ENCODE assay signal across 33 cellular contexts in genomic region chr11:134267466-134267865, GRCh38. TPM values are rescaled to one million over a fixed set of nuclear protein-coding genes. Genes with fewer than 3 reads are reported as not detected.
DNase-seq lines count a peak whose midpoint lies in the region; ATAC-seq, FAIRE-seq and TF ChIP-seq lines count a peak whose summit lies in the region.
"Had no signal": no experiment of that assay in that cellular context is flagged by ENCODE, and none has a peak within 500 bp of the region (broad histone marks: within the 10 kb centered on the region; RNA-seq: fewer than 3 reads in every experiment).

No MANE protein-coding gene starts in this region.

- H3K36me3 ChIP-seq in HepG2 (replicated peaks in 1 of 2; ENCODE audit: control insufficient read depth in 1 of 2, insufficient read depth in 2 of 2, low read length in 2 of 2) (peaks cover 2 to 9% of the 10 kb centered on the region in 2 experiments; a peak in 2 of 5 replicates), right lobe of liver (peaks cover 0 to 13% (median 0%) of the 10 kb centered on the region in 4 donors), bronchial epithelial cell (ENCODE audit: control insufficient read depth, insufficient read depth, low read length) (peaks cover 1% of the 10 kb centered on the region), mesendoderm (ENCODE audit: control insufficient read depth, insufficient read depth, low read length) (no peaks in the 10 kb centered on the region), upper lobe of right lung (peaks cover 13% of the 10 kb centered on the region), colonic mucosa (no peaks in the 10 kb centered on the region)

- H4K20me1 ChIP-seq in HepG2 (ENCODE audit: insufficient read depth, low read length) = no peaks in the 10 kb centered on the region

- H3K23ac ChIP-seq in mesendoderm (ENCODE audit: low read length) = no peak overlapping the region

- H3K79me1 ChIP-seq in mesendoderm (ENCODE audit: low read length) = no peaks in the 10 kb centered on the region

- H2BK5ac ChIP-seq in mesendoderm (ENCODE audit: low read length) = no peak overlapping the region

- TF ChIP-seq POLR2A in HepG2 (IDR thresholded peaks at IDR 0.05; ENCODE audit: insufficient read depth in 1 of 2, low read depth in 2 of 2, low read length in 2 of 2) = no peak
- TF ChIP-seq POLR2A in right lobe of liver (IDR thresholded peaks at IDR 0.05) = no peak

- peaks cover 12% of the 10 kb centered on the region for H3K4me1 ChIP-seq in HepG2 (ENCODE audit: insufficient read depth, low read length)
- H3K4me1 ChIP-seq in right lobe of liver = peaks cover 0 to 4% (median 0%) of the 10 kb centered on the region in 4 donors
- H3K4me1 ChIP-seq in mesendoderm (ENCODE audit: control insufficient read depth, low read depth, low read length) = no peaks in the 10 kb centered on the region
- H3K4me1 ChIP-seq in upper lobe of right lung = peaks cover 16% of the 10 kb centered on the region
- H3K4me1 ChIP-seq in colonic mucosa = no peaks in the 10 kb centered on the region
- H3K4me1 ChIP-seq: parathyroid adenoma, vagina had no signal

- H2AK5ac ChIP-seq in mesendoderm (ENCODE audit: low read length) = no peak overlapping the region

- H3K18ac ChIP-seq in mesendoderm (ENCODE audit: low read length) = no peak overlapping the region

- no peak for TF ChIP-seq RAD21 in HepG2 (CRISPR knock-in tag; IDR thresholded peaks at IDR 0.05)

- H3K9ac ChIP-seq in HepG2 (ENCODE audit: insufficient read depth, low read depth, low read length) = no peak overlapping the region
- no peak overlapping the region for H3K9ac ChIP-seq in mesendoderm (ENCODE audit: low read length)
- H3K9ac ChIP-seq in colonic mucosa (ENCODE audit: low read depth in 2 of 2, low read length in 2 of 2) = no peak overlapping the region
- H3K9ac ChIP-seq: parathyroid adenoma had no signal

- H3K4me3 ChIP-seq in HepG2 (replicated peaks in 1 of 3; ENCODE audit: insufficient read depth in 1 of 3, low read depth in 2 of 3, low read length in 3 of 3) = no peak overlapping the region
- no peak overlapping the region for H3K4me3 ChIP-seq in right lobe of liver
- no peak overlapping the region for H3K4me3 ChIP-seq in bronchial epithelial cell (ENCODE audit: low read depth, low read length)
- no peak overlapping the region for H3K4me3 ChIP-seq in mesendoderm (ENCODE audit: low read length)
- H3K4me3 ChIP-seq in upper lobe of right lung = no peak overlapping the region
- no peak overlapping the region for H3K4me3 ChIP-seq in colonic mucosa
- H3K4me3 ChIP-seq: K562, vagina had no signal

- H3K9me3 ChIP-seq in HepG2 (ENCODE audit: low read length) = no peaks in the 10 kb centered on the region
- H3K9me3 ChIP-seq in right lobe of liver = no peaks in the 10 kb centered on the region
- H3K9me3 ChIP-seq in upper lobe of right lung = no peaks in the 10 kb centered on the region
- H3K9me3 ChIP-seq in colonic mucosa = no peaks in the 10 kb centered on the region
- H3K9me3 ChIP-seq: vagina had no signal

- DNase-seq in HepG2 (ENCODE audit: low spot score) (no peak), right lobe of liver (no peak), bronchial epithelial cell (ENCODE audit: low read depth) (peak; percentile 35), mesendoderm (no peak), upper lobe of right lung (no peak), colonic mucosa (no peak), SKM-1 treated with dmso at 0.1 percent for 144 hours (lab: John Stamatoyannopoulos, UW; ENCODE audit: unreplicated experiment) (no peak), foreskin melanocyte (no peak)
- DNase-seq: activated CD4-positive, alpha-beta T cell treated with anti-CD3 and anti-CD28 coated beads, Interleukin-2, amount 10 ng/mL, durations not matched to agents 7 days and 5 days; activated gamma-delta T cell; activated naive CD8-positive, alpha-beta T cell treated with anti-CD3 and anti-CD28 coated beads, Interleukin-2, amount 10 ng/mL, durations not matched to agents 7 days and 5 days; CD4-positive, CD25-positive, alpha-beta regulatory T cell; central memory CD4-positive, alpha-beta T cell; DMS79 treated with DMSO at 0.1 percent for 48 hours; head of caudate nucleus; kidney glomerular epithelial cell; NCI-H1105; NCI-H187; NCI-H526; nephron progenitor cell; NK-92 treated with Interleukin-12 subunit alpha and Interleukin-12 subunit beta, amount 100 ng/mL, for 24 hours; right cardiac atrium; SHP77 treated with DMSO at 0.1 percent for 48 hours; stimulated activated CD8-positive, alpha-beta memory T cell treated with anti-CD3 and anti-CD28 coated beads, Interleukin-4, amount 100 ng/mL, for 48 hours had no signal

- WGBS in HepG2 (ENCODE audit: low lambda C conversion rate) = 51% methylated on average over 5 of the region's 5 CpGs
- WGBS in right lobe of liver (ENCODE audit: insufficient coverage, low coverage, low lambda C conversion rate, missing lambda C conversion rate) = 89% methylated on average over 3 of the region's 5 CpGs
- WGBS in mesendoderm (ENCODE audit: extremely low coverage, insufficient coverage, low lambda C conversion rate) = no CpG with 5 or more reads among the region's 5 CpGs

- H3K27me3 ChIP-seq in HepG2 (ENCODE audit: control insufficient read depth in 1 of 2, insufficient read depth in 2 of 2, low read length in 2 of 2) (peaks cover 0 to 5% of the 10 kb centered on the region in 2 experiments; a peak in 1 of 5 replicates), right lobe of liver (no peaks in the 10 kb centered on the region), bronchial epithelial cell (ENCODE audit: control insufficient read depth, insufficient read depth, low read length) (no peaks in the 10 kb centered on the region), mesendoderm (ENCODE audit: insufficient read depth, low read length, poor library complexity) (no peaks in the 10 kb centered on the region), upper lobe of right lung (peaks cover 12% of the 10 kb centered on the region), colonic mucosa (peaks cover 6% of the 10 kb centered on the region)
- H3K27me3 ChIP-seq: vagina had no signal

- POLR2A ChIA-PET in HepG2 (lab: Yijun Ruan, JAX) = no interaction called here

- TF ChIP-seq EP300 in HepG2 (IDR thresholded peaks at IDR 0.05; ENCODE audit: low read depth in 2 of 2, low read length in 2 of 2) (no peak), HepG2 (CRISPR knock-in tag; IDR thresholded peaks at IDR 0.05; ENCODE audit: borderline replicate concordance) (no peak)

- no peak for FAIRE-seq in HepG2 (lab: Jason Lieb, UNC)
- no peak for FAIRE-seq in bronchial epithelial cell (lab: Jason Lieb, UNC)
- FAIRE-seq: A204.1, K562 had no signal

- TF ChIP-seq CTCF in HepG2 (CRISPR knock-in tag; IDR thresholded peaks at IDR 0.05) (no peak), right lobe of liver (IDR thresholded peaks at IDR 0.05) (no peak), bronchial epithelial cell (IDR thresholded peaks at IDR 0.05; ENCODE audit: insufficient read depth, low read length, severe bottlenecking) (no peak), upper lobe of right lung (IDR thresholded peaks at IDR 0.05) (no peak), colonic mucosa (IDR thresholded peaks at IDR 0.05) (no peak)

- H3K27ac ChIP-seq in HepG2 (ENCODE audit: extremely low read length, insufficient read depth, low read length) (no peak overlapping the region), right lobe of liver (no peak overlapping the region), mesendoderm (ENCODE audit: low read depth, low read length) (no peak overlapping the region), upper lobe of right lung (peak overlapping the region; percentile 59), colonic mucosa (no peak overlapping the region)
- H3K27ac ChIP-seq: parathyroid adenoma, vagina had no signal

- no peak overlapping the region for H2BK120ac ChIP-seq in mesendoderm (ENCODE audit: low read depth, low read length)

- CTCF ChIA-PET in HepG2 (lab: Yijun Ruan, JAX; ENCODE audit: low intra/inter-chr PET ratio, low total read pairs) = no interaction called here

- ATAC-seq in HepG2 (no peak), right lobe of liver (no peak), upper lobe of right lung (no peak)
- ATAC-seq: K562, Panc1 had no signal

- H4K8ac ChIP-seq in mesendoderm (ENCODE audit: low read depth, low read length) = no peak overlapping the region

- no peak overlapping the region for H2AFZ ChIP-seq in HepG2 (ENCODE audit: low read length)
- H2AFZ ChIP-seq: parathyroid adenoma had no signal

- H3K56ac ChIP-seq in mesendoderm (ENCODE audit: low read length) = peak overlapping the region; percentile 47

- no peak overlapping the region for H4K5ac ChIP-seq in mesendoderm (ENCODE audit: low read length)

- no peak overlapping the region for H3K4ac ChIP-seq in mesendoderm (ENCODE audit: low read depth, low read length)

- no peak overlapping the region for H2BK15ac ChIP-seq in mesendoderm (replicated peaks; ENCODE audit: low read depth)

- no TSS peak for BruUV-seq in HepG2 (replicated peaks; lab: Mats Ljungman, UMichigan)

- in situ Hi-C loops in HepG2 (cut with HindIII; ENCODE audit: extremely low pct_ligation_motif_present, low pct_unique_long_range_greater_than_20kb) = no loop called here

- no peaks in the 10 kb centered on the region for H3K79me2 ChIP-seq in HepG2 (ENCODE audit: insufficient read depth, low read length)
- no peaks in the 10 kb centered on the region for H3K79me2 ChIP-seq in mesendoderm (ENCODE audit: control insufficient read depth, insufficient read depth, low read length)
- H3K79me2 ChIP-seq: parathyroid adenoma had no signal

- intact Hi-C loops in HepG2 (cut with micrococcal nuclease; ENCODE audit: unreplicated experiment) (no loop called here), right lobe of liver (cut with DNase I) (no loop called here), upper lobe of right lung (cut with DNase I) (no loop called here), colonic mucosa (cut with DNase I) (no loop called here)

- no peak overlapping the region for H3K4me2 ChIP-seq in HepG2 (ENCODE audit: low read depth, low read length)
- H3K4me2 ChIP-seq in mesendoderm (ENCODE audit: low read length) = no peak overlapping the region

RNA-seq across cellular contexts. Expression of gene GLB1L3, which starts 8.7 kb away (rescaled TPM):
- total RNA-seq in HepG2 (2016; rRNA removed; fragmentation: Illumina TruSeq; extraction: Trizol) = not detected in 2 replicates
- total RNA-seq in HepG2 (2016; cell fraction: cytosol; rRNA removed; fragmentation: Illumina TruSeq; extraction: Trizol; ENCODE audit: low read depth) = not detected in 2 replicates
- total RNA-seq in HepG2 (2016; cell fraction: insoluble cytoplasmic fraction; rRNA removed; fragmentation: Illumina TruSeq; extraction: Trizol) = not detected in 2 replicates
- not detected in 2 replicates for total RNA-seq in HepG2 (2016; cell fraction: membrane; rRNA removed; fragmentation: Illumina TruSeq; extraction: Trizol)
- total RNA-seq in HepG2 (2016; cell fraction: nucleus; rRNA removed; fragmentation: Illumina TruSeq; extraction: Trizol) = not detected in 2 replicates
- not detected in 2 replicates for polyA plus RNA-seq in HepG2 (2011; rRNA removed)
- not detected in 2 replicates for polyA plus RNA-seq in HepG2 (2011; cell fraction: cytosol; rRNA removed)
- polyA plus RNA-seq in HepG2 (2011; cell fraction: nucleus; rRNA removed) = not detected in 2 replicates
- polyA plus RNA-seq in HepG2 (2012) = not detected in 2 replicates
- polyA plus RNA-seq in HepG2 (2016; cell fraction: cytosol; fragmentation: Illumina TruSeq; extraction: Trizol; ENCODE audit: low read depth) = not detected in 2 replicates
- polyA plus RNA-seq in HepG2 (2016; cell fraction: insoluble cytoplasmic fraction; fragmentation: Illumina TruSeq; extraction: Trizol; ENCODE audit: low read depth) = not detected in 2 replicates
- polyA plus RNA-seq in HepG2 (2016; cell fraction: membrane; fragmentation: Illumina TruSeq; extraction: Trizol; ENCODE audit: low read depth) = not detected in 2 replicates
- not detected in 2 replicates for polyA plus RNA-seq in HepG2 (2016; cell fraction: nucleus; fragmentation: Illumina TruSeq; extraction: Trizol; ENCODE audit: insufficient read depth, low read depth)
- polyA minus RNA-seq in HepG2 (2011; rRNA and poly(A)+ RNA removed; ENCODE audit: low replicate concordance) = not detected in 2 replicates
- not detected in 2 replicates for polyA minus RNA-seq in HepG2 (2011; cell fraction: cytosol; rRNA and poly(A)+ RNA removed)
- polyA minus RNA-seq in HepG2 (2011; cell fraction: nucleus; rRNA and poly(A)+ RNA removed) = not detected in 2 replicates
- not detected for total RNA-seq in right lobe of liver
- 1.7 and 2.1 TPM in 2 replicates for total RNA-seq in bronchial epithelial cell
- polyA plus RNA-seq in mesendoderm (2013, experiment 1 of 2) = 11.5 TPM
- 12.2 TPM for polyA plus RNA-seq in mesendoderm (2013, experiment 2 of 2)
- 0.43 TPM for total RNA-seq in upper lobe of right lung
- under 1 TPM in 1 of 2 donors, not detected in 1; 0.15 TPM for total RNA-seq in colonic mucosa
- total RNA-seq: esophagus mucosa, fibroblast of villous mesenchyme, lung microvascular endothelial cell, M059J, right cardiac atrium had no signal
- polyA plus RNA-seq: right cardiac atrium had no signal

RNA-seq across cellular contexts. Expression of gene ACAD8, which starts 14.1 kb away (rescaled TPM):
- 16.1 and 20.3 TPM in 2 replicates for total RNA-seq in HepG2 (2016; rRNA removed; fragmentation: Illumina TruSeq; extraction: Trizol)
- total RNA-seq in HepG2 (2016; cell fraction: cytosol; rRNA removed; fragmentation: Illumina TruSeq; extraction: Trizol; ENCODE audit: low read depth) = 3.4 and 4.1 TPM in 2 replicates
- total RNA-seq in HepG2 (2016; cell fraction: insoluble cytoplasmic fraction; rRNA removed; fragmentation: Illumina TruSeq; extraction: Trizol) = 17.3 and 20.9 TPM in 2 replicates
- 6.2 and 6.5 TPM in 2 replicates for total RNA-seq in HepG2 (2016; cell fraction: membrane; rRNA removed; fragmentation: Illumina TruSeq; extraction: Trizol)
- total RNA-seq in HepG2 (2016; cell fraction: nucleus; rRNA removed; fragmentation: Illumina TruSeq; extraction: Trizol) = 26.6 and 27.7 TPM in 2 replicates
- polyA plus RNA-seq in HepG2 (2011; rRNA removed) = 13.5 and 15.0 TPM in 2 replicates
- 7.3 and 8.8 TPM in 2 replicates for polyA plus RNA-seq in HepG2 (2011; cell fraction: cytosol; rRNA removed)
- 60.4 and 65.1 TPM in 2 replicates for polyA plus RNA-seq in HepG2 (2011; cell fraction: nucleus; rRNA removed)
- 9.7 and 10.7 TPM in 2 replicates for polyA plus RNA-seq in HepG2 (2012)
- 1.4 and 1.9 TPM in 2 replicates for polyA plus RNA-seq in HepG2 (2016; cell fraction: cytosol; fragmentation: Illumina TruSeq; extraction: Trizol; ENCODE audit: low read depth)
- 13.8 and 14.4 TPM in 2 replicates for polyA plus RNA-seq in HepG2 (2016; cell fraction: insoluble cytoplasmic fraction; fragmentation: Illumina TruSeq; extraction: Trizol; ENCODE audit: low read depth)
- 3.5 and 4.0 TPM in 2 replicates for polyA plus RNA-seq in HepG2 (2016; cell fraction: membrane; fragmentation: Illumina TruSeq; extraction: Trizol; ENCODE audit: low read depth)
- 54.0 and 56.7 TPM in 2 replicates for polyA plus RNA-seq in HepG2 (2016; cell fraction: nucleus; fragmentation: Illumina TruSeq; extraction: Trizol; ENCODE audit: insufficient read depth, low read depth)
- polyA minus RNA-seq in HepG2 (2011; rRNA and poly(A)+ RNA removed; ENCODE audit: low replicate concordance) = 6.4 and 13.2 TPM in 2 replicates
- polyA minus RNA-seq in HepG2 (2011; cell fraction: cytosol; rRNA and poly(A)+ RNA removed) = 4.3 and 4.6 TPM in 2 replicates
- 30.1 and 33.6 TPM in 2 replicates for polyA minus RNA-seq in HepG2 (2011; cell fraction: nucleus; rRNA and poly(A)+ RNA removed)
- 10 to 100 TPM; 19.1 to 28.3 (median 24.4) TPM for total RNA-seq in right lobe of liver
- total RNA-seq in bronchial epithelial cell = 13.3 and 17.9 TPM in 2 replicates
- polyA plus RNA-seq in mesendoderm (2013, experiment 1 of 2) = 13.5 TPM
- polyA plus RNA-seq in mesendoderm (2013, experiment 2 of 2) = 14.4 TPM
- total RNA-seq in upper lobe of right lung = 44.8 TPM
- 10 to 100 TPM; 27.5 to 30.2 TPM for total RNA-seq in colonic mucosa

RNA-seq across cellular contexts. Expression of gene THYN1, which starts 14.3 kb away (rescaled TPM):
- 87.6 and 124 TPM in 2 replicates for total RNA-seq in HepG2 (2016; rRNA removed; fragmentation: Illumina TruSeq; extraction: Trizol)
- 27.7 and 28.2 TPM in 2 replicates for total RNA-seq in HepG2 (2016; cell fraction: cytosol; rRNA removed; fragmentation: Illumina TruSeq; extraction: Trizol; ENCODE audit: low read depth)
- total RNA-seq in HepG2 (2016; cell fraction: insoluble cytoplasmic fraction; rRNA removed; fragmentation: Illumina TruSeq; extraction: Trizol) = 85.6 and 131 TPM in 2 replicates
- total RNA-seq in HepG2 (2016; cell fraction: membrane; rRNA removed; fragmentation: Illumina TruSeq; extraction: Trizol) = 30.8 and 33.6 TPM in 2 replicates
- total RNA-seq in HepG2 (2016; cell fraction: nucleus; rRNA removed; fragmentation: Illumina TruSeq; extraction: Trizol) = 36.1 and 37.9 TPM in 2 replicates
- 36.1 and 42.9 TPM in 2 replicates for polyA plus RNA-seq in HepG2 (2011; rRNA removed)
- polyA plus RNA-seq in HepG2 (2011; cell fraction: cytosol; rRNA removed) = 26.4 and 34.6 TPM in 2 replicates
- polyA plus RNA-seq in HepG2 (2011; cell fraction: nucleus; rRNA removed) = 36.2 and 44.1 TPM in 2 replicates
- polyA plus RNA-seq in HepG2 (2012) = 37.8 and 41.8 TPM in 2 replicates
- polyA plus RNA-seq in HepG2 (2016; cell fraction: cytosol; fragmentation: Illumina TruSeq; extraction: Trizol; ENCODE audit: low read depth) = 16.9 and 21.6 TPM in 2 replicates
- 112 and 113 TPM in 2 replicates for polyA plus RNA-seq in HepG2 (2016; cell fraction: insoluble cytoplasmic fraction; fragmentation: Illumina TruSeq; extraction: Trizol; ENCODE audit: low read depth)
- 19.0 and 24.5 TPM in 2 replicates for polyA plus RNA-seq in HepG2 (2016; cell fraction: membrane; fragmentation: Illumina TruSeq; extraction: Trizol; ENCODE audit: low read depth)
- 55.9 and 59.2 TPM in 2 replicates for polyA plus RNA-seq in HepG2 (2016; cell fraction: nucleus; fragmentation: Illumina TruSeq; extraction: Trizol; ENCODE audit: insufficient read depth, low read depth)
- polyA minus RNA-seq in HepG2 (2011; rRNA and poly(A)+ RNA removed; ENCODE audit: low replicate concordance) = 13.8 and 26.1 TPM in 2 replicates
- polyA minus RNA-seq in HepG2 (2011; cell fraction: cytosol; rRNA and poly(A)+ RNA removed) = 20.0 and 22.4 TPM in 2 replicates
- 13.6 and 18.3 TPM in 2 replicates for polyA minus RNA-seq in HepG2 (2011; cell fraction: nucleus; rRNA and poly(A)+ RNA removed)
- 10 to 100 TPM; 11.7 to 39.2 (median 20.6) TPM for total RNA-seq in right lobe of liver
- total RNA-seq in bronchial epithelial cell = 34.3 and 60.3 TPM in 2 replicates
- polyA plus RNA-seq in mesendoderm (2013, experiment 1 of 2) = 61.5 TPM
- polyA plus RNA-seq in mesendoderm (2013, experiment 2 of 2) = 64.1 TPM
- total RNA-seq in upper lobe of right lung = 33.8 TPM
- 10 to 100 TPM; 36.5 to 38.2 TPM for total RNA-seq in colonic mucosa

RNA-seq across cellular contexts. Expression of gene VPS26B, which starts 43.0 kb away (rescaled TPM):
- total RNA-seq in HepG2 (2016; rRNA removed; fragmentation: Illumina TruSeq; extraction: Trizol) (20.2 and 20.4 TPM in 2 replicates), right lobe of liver (10 to 100 TPM; 22.6 to 33.7 (median 30.0) TPM), bronchial epithelial cell (19.1 and 19.2 TPM in 2 replicates), upper lobe of right lung (37.2 TPM), colonic mucosa (10 to 100 TPM; 41.4 to 47.4 TPM)
- 9.3 and 11.8 TPM in 2 replicates for total RNA-seq in HepG2 (2016; cell fraction: cytosol; rRNA removed; fragmentation: Illumina TruSeq; extraction: Trizol; ENCODE audit: low read depth)
- 16.6 and 21.1 TPM in 2 replicates for total RNA-seq in HepG2 (2016; cell fraction: insoluble cytoplasmic fraction; rRNA removed; fragmentation: Illumina TruSeq; extraction: Trizol)
- total RNA-seq in HepG2 (2016; cell fraction: membrane; rRNA removed; fragmentation: Illumina TruSeq; extraction: Trizol) = 20.7 and 24.3 TPM in 2 replicates
- 18.0 and 24.8 TPM in 2 replicates for total RNA-seq in HepG2 (2016; cell fraction: nucleus; rRNA removed; fragmentation: Illumina TruSeq; extraction: Trizol)
- 23.2 and 23.6 TPM in 2 replicates for polyA plus RNA-seq in HepG2 (2011; rRNA removed)
- 18.6 and 19.4 TPM in 2 replicates for polyA plus RNA-seq in HepG2 (2011; cell fraction: cytosol; rRNA removed)
- 49.5 and 51.9 TPM in 2 replicates for polyA plus RNA-seq in HepG2 (2011; cell fraction: nucleus; rRNA removed)
- 16.9 and 18.9 TPM in 2 replicates for polyA plus RNA-seq in HepG2 (2012)
- polyA plus RNA-seq in HepG2 (2016; cell fraction: cytosol; fragmentation: Illumina TruSeq; extraction: Trizol; ENCODE audit: low read depth) = 13.9 and 19.4 TPM in 2 replicates
- 23.1 and 26.7 TPM in 2 replicates for polyA plus RNA-seq in HepG2 (2016; cell fraction: insoluble cytoplasmic fraction; fragmentation: Illumina TruSeq; extraction: Trizol; ENCODE audit: low read depth)
- polyA plus RNA-seq in HepG2 (2016; cell fraction: membrane; fragmentation: Illumina TruSeq; extraction: Trizol; ENCODE audit: low read depth) = 21.1 and 25.1 TPM in 2 replicates
- 41.4 and 44.5 TPM in 2 replicates for polyA plus RNA-seq in HepG2 (2016; cell fraction: nucleus; fragmentation: Illumina TruSeq; extraction: Trizol; ENCODE audit: insufficient read depth, low read depth)
- polyA minus RNA-seq in HepG2 (2011; rRNA and poly(A)+ RNA removed; ENCODE audit: low replicate concordance) = 31.0 and 49.4 TPM in 2 replicates
- polyA minus RNA-seq in HepG2 (2011; cell fraction: cytosol; rRNA and poly(A)+ RNA removed) = 13.7 and 15.0 TPM in 2 replicates
- polyA minus RNA-seq in HepG2 (2011; cell fraction: nucleus; rRNA and poly(A)+ RNA removed) = 28.1 and 32.8 TPM in 2 replicates
- 15.2 TPM for polyA plus RNA-seq in mesendoderm (2013, experiment 1 of 2)
- 14.9 TPM for polyA plus RNA-seq in mesendoderm (2013, experiment 2 of 2)

RNA-seq across cellular contexts. Expression of gene NCAPD3, which starts 43.7 kb away (rescaled TPM):
- total RNA-seq in HepG2 (2016; rRNA removed; fragmentation: Illumina TruSeq; extraction: Trizol) (25.6 and 33.3 TPM in 2 replicates), right lobe of liver (10 to 100 TPM; 11.9 to 21.8 (median 15.5) TPM), bronchial epithelial cell (4.2 and 5.1 TPM in 2 replicates), upper lobe of right lung (17.3 TPM), colonic mucosa (10 to 100 TPM; 12.9 to 45.0 TPM)
- total RNA-seq in HepG2 (2016; cell fraction: cytosol; rRNA removed; fragmentation: Illumina TruSeq; extraction: Trizol; ENCODE audit: low read depth) = 5.6 and 7.4 TPM in 2 replicates
- total RNA-seq in HepG2 (2016; cell fraction: insoluble cytoplasmic fraction; rRNA removed; fragmentation: Illumina TruSeq; extraction: Trizol) = 25.5 and 31.4 TPM in 2 replicates
- total RNA-seq in HepG2 (2016; cell fraction: membrane; rRNA removed; fragmentation: Illumina TruSeq; extraction: Trizol) = 9.0 and 10.1 TPM in 2 replicates
- 44.8 and 48.3 TPM in 2 replicates for total RNA-seq in HepG2 (2016; cell fraction: nucleus; rRNA removed; fragmentation: Illumina TruSeq; extraction: Trizol)
- 18.0 and 20.7 TPM in 2 replicates for polyA plus RNA-seq in HepG2 (2011; rRNA removed)
- polyA plus RNA-seq in HepG2 (2011; cell fraction: cytosol; rRNA removed) = 11.8 and 14.9 TPM in 2 replicates
- polyA plus RNA-seq in HepG2 (2011; cell fraction: nucleus; rRNA removed) = 38.8 and 47.9 TPM in 2 replicates
- polyA plus RNA-seq in HepG2 (2012) = 15.5 and 18.8 TPM in 2 replicates
- polyA plus RNA-seq in HepG2 (2016; cell fraction: cytosol; fragmentation: Illumina TruSeq; extraction: Trizol; ENCODE audit: low read depth) = 4.1 and 6.4 TPM in 2 replicates
- polyA plus RNA-seq in HepG2 (2016; cell fraction: insoluble cytoplasmic fraction; fragmentation: Illumina TruSeq; extraction: Trizol; ENCODE audit: low read depth) = 23.1 and 26.0 TPM in 2 replicates
- 6.2 and 7.0 TPM in 2 replicates for polyA plus RNA-seq in HepG2 (2016; cell fraction: membrane; fragmentation: Illumina TruSeq; extraction: Trizol; ENCODE audit: low read depth)
- polyA plus RNA-seq in HepG2 (2016; cell fraction: nucleus; fragmentation: Illumina TruSeq; extraction: Trizol; ENCODE audit: insufficient read depth, low read depth) = 56.6 and 58.9 TPM in 2 replicates
- polyA minus RNA-seq in HepG2 (2011; rRNA and poly(A)+ RNA removed; ENCODE audit: low replicate concordance) = 61.3 and 145 TPM in 2 replicates
- 10.8 and 18.3 TPM in 2 replicates for polyA minus RNA-seq in HepG2 (2011; cell fraction: cytosol; rRNA and poly(A)+ RNA removed)
- polyA minus RNA-seq in HepG2 (2011; cell fraction: nucleus; rRNA and poly(A)+ RNA removed) = 50.2 and 62.6 TPM in 2 replicates
- 24.9 TPM for polyA plus RNA-seq in mesendoderm (2013, experiment 1 of 2)
- polyA plus RNA-seq in mesendoderm (2013, experiment 2 of 2) = 24.8 TPM
